Comparison of ENCODE assay signal across 29 cellular contexts in genomic region chr7:129457101-129457500, GRCh38. TPM values are rescaled to one million over a fixed set of nuclear protein-coding genes. Genes with fewer than 3 reads are reported as not detected.
"Had no signal": no experiment of that assay in that cellular context is flagged by ENCODE, and none has a peak within 500 bp of the region (broad histone marks: within the 10 kb centered on the region; RNA-seq: fewer than 3 reads in every experiment).

No MANE protein-coding gene starts in this region.

- H3K4me2 ChIP-seq: neural progenitor cell, smooth muscle cell had no signal

- H3K36me3 ChIP-seq: neural progenitor cell, right lobe of liver, thyroid gland, vagina had no signal

- H3K27me3 ChIP-seq: gastrocnemius medialis, left lung, neural progenitor cell, right lobe of liver, stomach, thyroid gland, vagina had no signal

- H3K36me3 Mint-ChIP-seq: mesothelial cell of epicardium; stimulated activated effector memory CD8-positive, alpha-beta T cell treated with anti-CD3 and anti-CD28 coated beads, Interleukin-12 subunit alpha, Interleukin-12 subunit beta, amount 100 ng/mL, for 72 hours had no signal

- H3K9me3 Mint-ChIP-seq: effector memory CD8-positive, alpha-beta T cell; mesothelial cell of epicardium; naive thymus-derived CD4-positive, alpha-beta T cell; nephron; neural progenitor cell; stimulated activated effector memory CD8-positive, alpha-beta T cell treated with anti-CD3 and anti-CD28 coated beads, Interleukin-12 subunit alpha, Interleukin-12 subunit beta, amount 100 ng/mL, for 72 hours had no signal

- H3K27ac ChIP-seq: coronary artery, gastrocnemius medialis, left lung, neural progenitor cell, parathyroid adenoma, right lobe of liver, stomach, thyroid gland, vagina had no signal

- H3K79me2 ChIP-seq: parathyroid adenoma had no signal

- DNase-seq: dermis blood vessel endothelial cell; effector memory CD8-positive, alpha-beta T cell; erythroblast; gastrocnemius medialis; head of caudate nucleus; kidney; left lung; mesenchymal stem cell; naive thymus-derived CD4-positive, alpha-beta T cell; right lobe of liver; stimulated activated CD4-positive, alpha-beta T cell treated with anti-CD3 and anti-CD28 coated beads, Interleukin-12 subunit alpha, Interleukin-12 subunit beta, amount 100 ng/mL, for 4 hours; stimulated activated CD4-positive, alpha-beta T cell treated with anti-CD3 and anti-CD28 coated beads, Interleukin-1b, Interleukin-23, amount 100 ng/mL, for 48 hours; stimulated activated CD4-positive, alpha-beta T cell treated with anti-CD3 and anti-CD28 coated beads, Interleukin-4, amount 100 ng/mL, for 1 hour; stimulated activated naive CD4-positive, alpha-beta T cell treated with Interleukin-2 at 50 U/mL for 16 hours; stomach; thyroid gland; trophoblast cell had no signal

- FAIRE-seq: endometrium, kidney had no signal

- ATAC-seq: effector memory CD8-positive, alpha-beta T cell; gastrocnemius medialis; left lung; naive thymus-derived CD4-positive, alpha-beta T cell; right lobe of liver; stimulated activated effector memory CD8-positive, alpha-beta T cell treated with anti-CD3 and anti-CD28 coated beads, Interleukin-12 subunit alpha, Interleukin-12 subunit beta, amount 100 ng/mL, for 72 hours had no signal

- H3K27ac Mint-ChIP-seq: effector memory CD8-positive, alpha-beta T cell; mesothelial cell of epicardium; naive thymus-derived CD4-positive, alpha-beta T cell; nephron; neural progenitor cell; progenitor cell of endocrine pancreas; stimulated activated effector memory CD8-positive, alpha-beta T cell treated with anti-CD3 and anti-CD28 coated beads, Interleukin-12 subunit alpha, Interleukin-12 subunit beta, amount 100 ng/mL, for 72 hours had no signal

- H3K27me3 Mint-ChIP-seq: effector memory CD8-positive, alpha-beta T cell; naive thymus-derived CD4-positive, alpha-beta T cell; progenitor cell of endocrine pancreas had no signal

- H3K4me3 Mint-ChIP-seq: effector memory CD8-positive, alpha-beta T cell; mesothelial cell of epicardium; naive thymus-derived CD4-positive, alpha-beta T cell; nephron; neural progenitor cell; stimulated activated effector memory CD8-positive, alpha-beta T cell treated with anti-CD3 and anti-CD28 coated beads, Interleukin-12 subunit alpha, Interleukin-12 subunit beta, amount 100 ng/mL, for 72 hours had no signal

- H3K4me1 ChIP-seq: gastrocnemius medialis, left lung, neural progenitor cell, parathyroid adenoma, right lobe of liver, stomach, thyroid gland, vagina had no signal

- H2AFZ ChIP-seq: neural progenitor cell, parathyroid adenoma had no signal

- H3K4me3 ChIP-seq: coronary artery, gastrocnemius medialis, left lung, neural progenitor cell, right lobe of liver, smooth muscle cell, stomach, thyroid gland, vagina had no signal

- H3K4me1 Mint-ChIP-seq: mesothelial cell of epicardium; naive thymus-derived CD4-positive, alpha-beta T cell; nephron; stimulated activated effector memory CD8-positive, alpha-beta T cell treated with anti-CD3 and anti-CD28 coated beads, Interleukin-12 subunit alpha, Interleukin-12 subunit beta, amount 100 ng/mL, for 72 hours had no signal

- H3K9me3 ChIP-seq: gastrocnemius medialis, left lung, right lobe of liver, stomach, thyroid gland, vagina had no signal

- H3K9ac ChIP-seq: neural progenitor cell, parathyroid adenoma had no signal

RNA-seq across cellular contexts. Expression of gene STRIP2, which starts 22.9 kb away (rescaled TPM):
- polyA plus RNA-seq: naive thymus-derived CD4-positive, alpha-beta T cell had no signal

RNA-seq across cellular contexts. Expression of gene SMKR1, which starts 45.2 kb away (rescaled TPM):
- total RNA-seq: fibroblast of villous mesenchyme, gastrocnemius medialis, right lobe of liver, smooth muscle cell, stomach, subcutaneous adipose tissue, vagina had no signal
- polyA plus RNA-seq: smooth muscle cell had no signal
